Comparison of ENCODE assay signal across 23 cellular contexts in genomic region chr2:217477583-217477982, GRCh38.
"Had no signal": no experiment of that assay in that cellular context is flagged by ENCODE, and none has a peak within 500 bp of the region (broad histone marks: within the 10 kb centered on the region; RNA-seq: fewer than 3 reads in every experiment).

No MANE protein-coding gene starts in this region.

- H3K4me3 ChIP-seq: breast epithelium, esophagus muscularis mucosa, heart left ventricle, left lung, lower lobe of right lung, tibial nerve had no signal

- DNase-seq: activated CD4-positive, alpha-beta memory T cell treated with anti-CD3 and anti-CD28 coated beads, Interleukin-2, amount 10 ng/mL, durations not matched to agents 7 days and 5 days; activated CD4-positive, alpha-beta T cell treated with anti-CD3 and anti-CD28 coated beads, Interleukin-2, amount 10 ng/mL, durations not matched to agents 7 days and 5 days; activated CD4-positive, CD25-positive, alpha-beta regulatory T cell treated with anti-CD3 and anti-CD28 coated beads, Interleukin-2, amount 50 U/mL, for 72 hours; activated CD8-positive, alpha-beta memory T cell treated with anti-CD3 and anti-CD28 coated beads, Interleukin-2, amount 50 U/mL, for 48 hours; activated gamma-delta T cell treated with Interleukin-2 at 50 U/mL for 16 hours; activated T-cell treated with anti-CD3 and anti-CD28 coated beads, Interleukin-2, amount 50 U/mL, for 24 hours; central memory CD4-positive, alpha-beta T cell; foreskin keratinocyte; heart left ventricle; hypothalamus; left lung; lower lobe of right lung; mesenchymal stem cell; natural killer cell; stimulated activated CD4-positive, alpha-beta T cell treated with anti-CD3 and anti-CD28 coated beads, Interleukin-15, amount 100 ng/mL, for 24 hours; stimulated activated CD4-positive, alpha-beta T cell treated with anti-CD3 and anti-CD28 coated beads, Interleukin-2, amount 100 ng/mL, for 24 hours; stimulated activated naive CD4-positive, alpha-beta T cell treated with Interleukin-2 at 50 U/mL for 16 hours had no signal

- H3K4me3 Mint-ChIP-seq: activated CD4-positive, alpha-beta memory T cell treated with anti-CD3 and anti-CD28 coated beads, Interleukin-2, amount 10 ng/mL, durations not matched to agents 7 days and 5 days; activated CD4-positive, alpha-beta T cell treated with anti-CD3 and anti-CD28 coated beads, Interleukin-2, amount 10 ng/mL, durations not matched to agents 7 days and 5 days; activated T-cell treated with anti-CD3 and anti-CD28 coated beads, Interleukin-2, amount 50 U/mL, for 24 hours; natural killer cell had no signal

- H3K9me3 ChIP-seq: breast epithelium, esophagus muscularis mucosa, heart left ventricle, left lung, lower lobe of right lung, tibial nerve had no signal

- H3K4me1 Mint-ChIP-seq: activated CD4-positive, alpha-beta memory T cell treated with anti-CD3 and anti-CD28 coated beads, Interleukin-2, amount 10 ng/mL, durations not matched to agents 7 days and 5 days; activated CD4-positive, alpha-beta T cell treated with anti-CD3 and anti-CD28 coated beads, Interleukin-2, amount 10 ng/mL, durations not matched to agents 7 days and 5 days had no signal

- H3K27ac Mint-ChIP-seq: activated CD4-positive, alpha-beta memory T cell treated with anti-CD3 and anti-CD28 coated beads, Interleukin-2, amount 10 ng/mL, durations not matched to agents 7 days and 5 days; activated CD4-positive, alpha-beta T cell treated with anti-CD3 and anti-CD28 coated beads, Interleukin-2, amount 10 ng/mL, durations not matched to agents 7 days and 5 days; activated naive CD4-positive, alpha-beta T cell treated with anti-CD3 and anti-CD28 coated beads, Interleukin-2, amount 50 U/mL, for 72 hours; activated T-cell treated with anti-CD3 and anti-CD28 coated beads, Interleukin-2, amount 50 U/mL, for 24 hours; natural killer cell had no signal

- H3K36me3 ChIP-seq: breast epithelium, esophagus muscularis mucosa, heart left ventricle, left lung, lower lobe of right lung had no signal

- H3K4me1 ChIP-seq: breast epithelium, esophagus muscularis mucosa, foreskin keratinocyte, left lung, lower lobe of right lung, tibial nerve had no signal

- H3K27me3 Mint-ChIP-seq: activated CD4-positive, alpha-beta memory T cell treated with anti-CD3 and anti-CD28 coated beads, Interleukin-2, amount 10 ng/mL, durations not matched to agents 7 days and 5 days; activated CD4-positive, alpha-beta T cell treated with anti-CD3 and anti-CD28 coated beads, Interleukin-2, amount 10 ng/mL, durations not matched to agents 7 days and 5 days; activated T-cell treated with anti-CD3 and anti-CD28 coated beads, Interleukin-2, amount 50 U/mL, for 24 hours; progenitor cell of endocrine pancreas had no signal

- H3K27me3 ChIP-seq: breast epithelium, esophagus muscularis mucosa, heart left ventricle, left lung, tibial nerve had no signal

- H3K9me3 Mint-ChIP-seq: activated CD4-positive, alpha-beta memory T cell treated with anti-CD3 and anti-CD28 coated beads, Interleukin-2, amount 10 ng/mL, durations not matched to agents 7 days and 5 days; activated CD4-positive, alpha-beta T cell treated with anti-CD3 and anti-CD28 coated beads, Interleukin-2, amount 10 ng/mL, durations not matched to agents 7 days and 5 days; activated naive CD4-positive, alpha-beta T cell treated with anti-CD3 and anti-CD28 coated beads, Interleukin-2, amount 50 U/mL, for 72 hours; activated T-cell treated with anti-CD3 and anti-CD28 coated beads, Interleukin-2, amount 50 U/mL, for 24 hours; natural killer cell had no signal

- H3K27ac ChIP-seq: breast epithelium, esophagus muscularis mucosa, foreskin keratinocyte, heart left ventricle, left lung, lower lobe of right lung, tibial nerve, VCaP had no signal

- H3K36me3 Mint-ChIP-seq: activated naive CD4-positive, alpha-beta T cell treated with anti-CD3 and anti-CD28 coated beads, Interleukin-2, amount 50 U/mL, for 72 hours; natural killer cell had no signal

- ATAC-seq: activated naive CD4-positive, alpha-beta T cell treated with anti-CD3 and anti-CD28 coated beads, Interleukin-2, amount 50 U/mL, for 72 hours; foreskin keratinocyte; heart left ventricle; left lung; lower lobe of right lung; natural killer cell had no signal
